Comparison of ENCODE assay signal across 19 cellular contexts in genomic region chr3:113240841-113241240, GRCh38. TPM values are rescaled to one million over a fixed set of nuclear protein-coding genes. Genes with fewer than 3 reads are reported as not detected.
DNase-seq lines count a peak whose midpoint lies in the region; ATAC-seq and TF ChIP-seq lines count a peak whose summit lies in the region.
"Had no signal": no experiment of that assay in that cellular context is flagged by ENCODE, and none has a peak within 500 bp of the region (broad histone marks: within the 10 kb centered on the region; RNA-seq: fewer than 3 reads in every experiment).

No MANE protein-coding gene starts in this region.

- DNase-seq in stimulated activated naive CD8-positive, alpha-beta T cell treated with anti-CD3 and anti-CD28 coated beads, Interleukin-15, amount 100 ng/mL, for 72 hours, result no peak
- no peak for DNase-seq in stimulated activated naive CD8-positive, alpha-beta T cell treated with anti-CD3 and anti-CD28 coated beads, Interleukin-15, Interleukin-2, amounts not matched to agents 100 U/mL and 50 U/mL, for 24 hours
- DNase-seq in esophagus squamous epithelium (lab: John Stamatoyannopoulos, UW), result no peak
- DNase-seq in neuronal stem cell (ENCODE audit: low spot score), result no peak
- DNase-seq in vagina (ENCODE audit: extremely low spot score in 2 of 2), result no peak
- no peak for DNase-seq in activated effector memory CD4-positive, alpha-beta T cell treated with anti-CD3 and anti-CD28 coated beads, Interleukin-2, amount 50 U/mL, for 16 hours
- no peak for DNase-seq in activated CD4-positive, alpha-beta T cell treated with anti-CD3 and anti-CD28 coated beads for 4 hours
- no peak for DNase-seq in tibial nerve (ENCODE audit: low spot score in 2 of 2)
- DNase-seq: activated CD4-positive, alpha-beta T cell treated with anti-CD3 and anti-CD28 coated beads, Interleukin-2, amount 50 U/mL, for 4 hours; activated naive CD4-positive, alpha-beta T cell treated with anti-CD3 and anti-CD28 coated beads, Interleukin-2, amount 10 ng/mL, durations not matched to agents 7 days and 5 days; activated T-cell treated with anti-CD3 and anti-CD28 coated beads, Interleukin-2, amount 50 U/mL, for 24 hours; aorta; DMS79; foreskin keratinocyte; NCI-H187 treated with DMSO at 0.1 percent for 48 hours; NCI-H446 treated with DMSO at 0.1 percent for 48 hours; psoas muscle; T-cell; upper lobe of left lung had no signal

- H2BK5ac ChIP-seq in neuronal stem cell (ENCODE audit: low read length), result no peak overlapping the region

- H3K4me3 ChIP-seq in esophagus squamous epithelium (no peak overlapping the region), neuronal stem cell (ENCODE audit: low read length in 2 of 2) (peak overlapping the region in 1 of 2 donors; percentile 13), vagina (no peak overlapping the region), tibial nerve (no peak overlapping the region)
- H3K4me3 ChIP-seq: psoas muscle, upper lobe of left lung had no signal

- H3K9me3 Mint-ChIP-seq in stimulated activated naive CD8-positive, alpha-beta T cell treated with anti-CD3 and anti-CD28 coated beads, Interleukin-15, amount 100 ng/mL, for 72 hours, result no peaks in the 10 kb centered on the region
- H3K9me3 Mint-ChIP-seq: activated naive CD4-positive, alpha-beta T cell treated with anti-CD3 and anti-CD28 coated beads, Interleukin-2, amount 10 ng/mL, durations not matched to agents 7 days and 5 days; activated T-cell treated with anti-CD3 and anti-CD28 coated beads, Interleukin-2, amount 50 U/mL, for 24 hours; T-cell had no signal

- no peak overlapping the region for H3K4ac ChIP-seq in neuronal stem cell (ENCODE audit: low read length)

- H3K79me1 ChIP-seq in neuronal stem cell (ENCODE audit: low read depth, low read length), result peaks cover 1% of the 10 kb centered on the region

- H4K8ac ChIP-seq in neuronal stem cell (ENCODE audit: low read depth, low read length), result no peak overlapping the region

- H2AFZ ChIP-seq in neuronal stem cell (ENCODE audit: low read length), result no peak overlapping the region

- no peak overlapping the region for H2AK5ac ChIP-seq in neuronal stem cell (ENCODE audit: low read depth, low read length)

- H3K27me3 ChIP-seq in esophagus squamous epithelium (no peaks in the 10 kb centered on the region), neuronal stem cell (ENCODE audit: control insufficient read depth in 3 of 3, insufficient read depth in 3 of 3, low read depth in 1 of 3, low read length in 3 of 3) (no peaks in the 10 kb centered on the region), vagina (no peaks in the 10 kb centered on the region), tibial nerve (no peaks in the 10 kb centered on the region)
- H3K27me3 ChIP-seq: foreskin keratinocyte, upper lobe of left lung had no signal

- intact Hi-C loops in esophagus squamous epithelium (cut with DNase I), result no loop called here
- intact Hi-C loops in vagina (cut with DNase I), result no loop called here

- peaks cover 14% of the 10 kb centered on the region for H3K4me1 Mint-ChIP-seq in stimulated activated naive CD8-positive, alpha-beta T cell treated with anti-CD3 and anti-CD28 coated beads, Interleukin-15, amount 100 ng/mL, for 72 hours

- H3K4me2 ChIP-seq in neuronal stem cell (ENCODE audit: insufficient read depth, low read length, poor library complexity, severe bottlenecking), result no peak overlapping the region

- no peak overlapping the region for H2BK15ac ChIP-seq in neuronal stem cell (ENCODE audit: low read length)

- TF ChIP-seq EP300 in tibial nerve (IDR thresholded peaks at IDR 0.05), result no peak

- TF ChIP-seq POLR2A in esophagus squamous epithelium (IDR thresholded peaks at IDR 0.05), result no peak
- no peak for TF ChIP-seq POLR2A in vagina (IDR thresholded peaks at IDR 0.05)
- TF ChIP-seq POLR2A in tibial nerve (IDR thresholded peaks at IDR 0.05), result no peak

- TF ChIP-seq CTCF in esophagus squamous epithelium (IDR thresholded peaks at IDR 0.05) (no peak), vagina (IDR thresholded peaks at IDR 0.05) (no peak), tibial nerve (IDR thresholded peaks at IDR 0.05) (no peak)

- H3K27me3 Mint-ChIP-seq in stimulated activated naive CD8-positive, alpha-beta T cell treated with anti-CD3 and anti-CD28 coated beads, Interleukin-15, amount 100 ng/mL, for 72 hours, result peaks cover 9% of the 10 kb centered on the region

- H4K91ac ChIP-seq in neuronal stem cell (ENCODE audit: low read depth, low read length, poor library complexity), result no peak overlapping the region

- ATAC-seq in stimulated activated naive CD8-positive, alpha-beta T cell treated with anti-CD3 and anti-CD28 coated beads, Interleukin-15, amount 100 ng/mL, for 72 hours, result peak; percentile 8
- ATAC-seq in stimulated activated naive CD8-positive, alpha-beta T cell treated with anti-CD3 and anti-CD28 coated beads, Interleukin-15, Interleukin-2, amounts not matched to agents 100 U/mL and 50 U/mL, for 24 hours, result no peak
- ATAC-seq: psoas muscle, T-cell had no signal

- peaks cover 5 to 61% (median 6%) of the 10 kb centered on the region in 3 donors for H3K4me1 ChIP-seq in esophagus squamous epithelium
- H3K4me1 ChIP-seq in neuronal stem cell (ENCODE audit: control insufficient read depth in 2 of 2, insufficient read depth in 1 of 2, low read depth in 1 of 2, low read length in 2 of 2), result peaks cover 25 to 42% of the 10 kb centered on the region in 2 donors
- H3K4me1 ChIP-seq in vagina, result peaks cover 56% of the 10 kb centered on the region
- H3K4me1 ChIP-seq in tibial nerve, result peaks cover 0 to 34% (median 7%) of the 10 kb centered on the region in 4 donors
- H3K4me1 ChIP-seq: psoas muscle, upper lobe of left lung had no signal

- no peak overlapping the region for H2BK12ac ChIP-seq in neuronal stem cell (ENCODE audit: low read length)

- 72 to 74% methylated on average over 3 of the region's 3 CpGs for WGBS in esophagus squamous epithelium, 2 donors
- WGBS in neuronal stem cell (ENCODE audit: extremely low coverage in 2 of 2, insufficient read length in 2 of 2, insufficient replicate concordance in 1 of 2), 2 donors, result no CpG with 5 or more reads among the region's 3 CpGs
- WGBS in tibial nerve, 2 donors, result 93 to 95% methylated on average over 3 of the region's 3 CpGs

- H3K27ac ChIP-seq in esophagus squamous epithelium (peak overlapping the region; percentile 19 to 71 (median 58)), neuronal stem cell (replicated peaks; ENCODE audit: low read length) (peak overlapping the region; percentile 67), vagina (peak overlapping the region; percentile 71), tibial nerve (peak overlapping the region in 1 of 4 donors; percentile 44)
- H3K27ac ChIP-seq: foreskin keratinocyte, psoas muscle, upper lobe of left lung had no signal

- H3K36me3 ChIP-seq in esophagus squamous epithelium (peaks cover 0 to 11% (median 0%) of the 10 kb centered on the region in 3 donors), neuronal stem cell (replicated peaks in 1 of 2; ENCODE audit: control insufficient read depth in 2 of 2, insufficient read depth in 2 of 2, low read length in 2 of 2) (peaks cover 2 to 38% of the 10 kb centered on the region in 2 donors), vagina (no peaks in the 10 kb centered on the region), tibial nerve (no peaks in the 10 kb centered on the region)
- H3K36me3 ChIP-seq: upper lobe of left lung had no signal

- H3K27ac Mint-ChIP-seq in stimulated activated naive CD8-positive, alpha-beta T cell treated with anti-CD3 and anti-CD28 coated beads, Interleukin-15, amount 100 ng/mL, for 72 hours, result no peak overlapping the region
- H3K27ac Mint-ChIP-seq: activated naive CD4-positive, alpha-beta T cell treated with anti-CD3 and anti-CD28 coated beads, Interleukin-2, amount 10 ng/mL, durations not matched to agents 7 days and 5 days; activated T-cell treated with anti-CD3 and anti-CD28 coated beads, Interleukin-2, amount 50 U/mL, for 24 hours; T-cell had no signal

- H3K23ac ChIP-seq in neuronal stem cell (ENCODE audit: low read depth, low read length, poor library complexity), result no peak overlapping the region

- no peak overlapping the region for H3K14ac ChIP-seq in neuronal stem cell (ENCODE audit: low read length)

- no peaks in the 10 kb centered on the region for H3K9me3 ChIP-seq in esophagus squamous epithelium
- H3K9me3 ChIP-seq in neuronal stem cell (replicated peaks in 1 of 2; ENCODE audit: control insufficient read depth in 2 of 2, insufficient read depth in 1 of 2, low read depth in 1 of 2, low read length in 2 of 2), result no peaks in the 10 kb centered on the region
- no peaks in the 10 kb centered on the region for H3K9me3 ChIP-seq in vagina
- no peaks in the 10 kb centered on the region for H3K9me3 ChIP-seq in tibial nerve
- H3K9me3 ChIP-seq: psoas muscle, upper lobe of left lung had no signal

- no peak overlapping the region for H3K4me3 Mint-ChIP-seq in stimulated activated naive CD8-positive, alpha-beta T cell treated with anti-CD3 and anti-CD28 coated beads, Interleukin-15, amount 100 ng/mL, for 72 hours
- H3K4me3 Mint-ChIP-seq: activated naive CD4-positive, alpha-beta T cell treated with anti-CD3 and anti-CD28 coated beads, Interleukin-2, amount 10 ng/mL, durations not matched to agents 7 days and 5 days; activated T-cell treated with anti-CD3 and anti-CD28 coated beads, Interleukin-2, amount 50 U/mL, for 24 hours; T-cell had no signal

- H2BK120ac ChIP-seq in neuronal stem cell (ENCODE audit: low read depth, low read length), result no peak overlapping the region

- peak overlapping the region; percentile 66 for H3K18ac ChIP-seq in neuronal stem cell (ENCODE audit: low read length)

- no peak overlapping the region for H3K9ac ChIP-seq in neuronal stem cell (ENCODE audit: low read depth, low read length, poor library complexity)

RNA-seq across cellular contexts. Expression of gene BOC, which starts 29.5 kb away (rescaled TPM):
- total RNA-seq in esophagus squamous epithelium (10 to 100 TPM; 13.7 to 75.7 (median 24.1) TPM), vagina (93.1 TPM), tibial nerve (10 to 100 TPM; 27.6 to 63.2 (median 48.1) TPM)
- 180 TPM for polyA plus RNA-seq in neuronal stem cell (2013, experiment 1 of 2)
- 180 TPM for polyA plus RNA-seq in neuronal stem cell (2013, experiment 2 of 2)
